Comparison of ENCODE assay signal across 8 cellular contexts in the genomic region with DNA sequence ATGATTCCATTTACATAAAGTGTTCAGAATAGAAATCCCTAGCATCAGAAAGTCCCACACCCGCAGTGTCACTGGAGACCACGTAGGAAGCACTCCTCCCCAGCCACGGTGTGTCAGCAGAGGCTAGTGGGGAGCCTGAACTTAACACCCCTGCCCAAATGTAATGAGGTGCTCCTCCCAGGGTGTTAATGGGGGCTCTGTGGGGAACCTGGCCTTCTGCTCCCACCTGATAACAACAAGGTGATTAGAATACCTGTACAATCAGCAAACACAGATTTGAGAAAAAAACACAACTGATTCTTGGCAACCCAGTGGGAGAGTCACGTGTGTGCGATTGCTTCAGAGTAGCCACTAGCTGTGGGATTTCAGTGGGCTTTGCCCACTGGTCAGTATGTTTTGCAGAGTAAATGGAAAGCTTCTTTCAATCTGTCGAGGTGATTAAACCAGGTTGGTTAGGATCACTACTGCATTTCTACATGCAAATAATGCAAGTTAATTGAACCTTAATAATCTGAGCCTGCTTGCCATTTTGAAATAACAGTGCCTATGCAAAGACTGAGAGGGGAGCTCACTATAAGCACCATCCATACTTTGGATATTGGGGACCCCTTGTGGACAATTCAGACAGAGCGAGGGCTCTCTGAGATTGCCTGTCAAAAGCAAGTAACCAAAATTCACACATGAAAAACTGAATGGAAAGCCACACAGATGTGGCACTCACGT. TPM values are rescaled to one million over a fixed set of nuclear protein-coding genes. Genes with fewer than 3 reads are reported as not detected.
DNase-seq lines count a peak whose midpoint lies in the region; ATAC-seq, FAIRE-seq and TF ChIP-seq lines count a peak whose summit lies in the region.

No MANE protein-coding gene starts in this region.

- ATAC-seq in HepG2 (peak; percentile 93), GM19397 (IDR thresholded peaks at IDR 0.05; ENCODE audit: unreplicated experiment) (no peak)

- TF ChIP-seq RAD21 in SK-N-SH (IDR thresholded peaks at IDR 0.05; ENCODE audit: low read length) (peak; percentile 98), HepG2 (CRISPR knock-in tag; IDR thresholded peaks at IDR 0.05) (peak; percentile 97)

- no peak overlapping the region for H3K4me3 ChIP-seq in SK-N-SH (ENCODE audit: low read depth in 2 of 2, low read length in 1 of 2)
- H3K4me3 ChIP-seq in HepG2 (replicated peaks in 1 of 3; ENCODE audit: insufficient read depth in 1 of 3, low read depth in 2 of 3, low read length in 3 of 3), result no peak overlapping the region
- no peak overlapping the region for H3K4me3 ChIP-seq in testis

- 0 out of 4 replicates have a peak, but pooled peaks of 1 of the 2 experiments have one; percentile 20 for TF ChIP-seq EP300 in SK-N-SH (IDR thresholded peaks at IDR 0.05; ENCODE audit: borderline replicate concordance in 1 of 2, low read depth in 1 of 2, low read length in 1 of 2)
- peak in 1 of 2 experiments; percentile 25; a peak in 1 of 4 replicates for TF ChIP-seq EP300 in HepG2 (IDR thresholded peaks at IDR 0.05; ENCODE audit: low read depth in 2 of 2, low read length in 2 of 2)
- 0 out of 2 replicates have a peak, but pooled peaks have one; percentile 8 for TF ChIP-seq EP300 in HepG2 (CRISPR knock-in tag; IDR thresholded peaks at IDR 0.05; ENCODE audit: borderline replicate concordance)

- H2AFZ ChIP-seq in SK-N-SH (ENCODE audit: low read depth), result no peak overlapping the region
- H2AFZ ChIP-seq in HepG2 (ENCODE audit: low read length), result no peak overlapping the region

- BruUV-seq in HepG2 (replicated peaks; lab: Mats Ljungman, UMichigan), result no TSS peak

- CTCF ChIA-PET in SK-N-SH (lab: Yijun Ruan, JAX), result interaction anchor here (0.5 to 4.4 kb wide), 59 partner anchors 8 to 346 kb away, joined by 3 to 131 read pairs (median 6); partner anchors contain the start of genes ABHD1, ATRAID, CAD and CGREF1
- CTCF ChIA-PET in HepG2 (lab: Yijun Ruan, JAX; ENCODE audit: low intra/inter-chr PET ratio, low total read pairs), result interaction anchor here (0.9 to 2.4 kb wide), 9 partner anchors 11 to 105 kb away, joined by 4 to 43 read pairs (median 5); partner anchors contain the start of genes KHK and PREB

- H3K9ac ChIP-seq in SK-N-SH (no peak overlapping the region), HepG2 (ENCODE audit: insufficient read depth, low read depth, low read length) (no peak overlapping the region)

- peak; percentile 33 for DNase-seq in activated CD8-positive, alpha-beta memory T cell treated with anti-CD3 and anti-CD28 coated beads, Interleukin-2, amount 50 U/mL, for 4 hours
- no peak for DNase-seq in activated CD8-positive, alpha-beta memory T cell treated with anti-CD3 and anti-CD28 coated beads for 24 hours
- DNase-seq in NCI-H1105 (lab: John Stamatoyannopoulos, UW), result peak; percentile 47
- peak; percentile 84 for DNase-seq in SK-N-SH
- peak; percentile 55 for DNase-seq in cerebellum (ENCODE audit: low spot score)
- DNase-seq in HepG2 (ENCODE audit: low spot score), result peak; percentile 87
- DNase-seq in testis, result peak; percentile 82

- H3K4me2 ChIP-seq in SK-N-SH (no peak overlapping the region), HepG2 (ENCODE audit: low read depth, low read length) (no peak overlapping the region)

- POLR2A ChIA-PET in SK-N-SH (lab: Yijun Ruan, JAX), result interaction anchor here (1.0 to 1.2 kb wide), 4 partner anchors 57 to 104 kb away, joined by 3 to 6 read pairs (median 4); partner anchors contain the start of genes KHK and PREB
- POLR2A ChIA-PET in HepG2 (lab: Yijun Ruan, JAX), result interaction anchor here (0.7 to 1.9 kb wide), 21 partner anchors 14 to 141 kb away, joined by 3 to 12 read pairs (median 4); partner anchors contain the start of genes ABHD1, ATRAID, KHK and PREB

- H3F3A ChIP-seq in SK-N-SH (replicated peaks; ENCODE audit: insufficient read depth), result no peaks in the 10 kb centered on the region

- TF ChIP-seq POLR2A in HepG2 (IDR thresholded peaks at IDR 0.05; ENCODE audit: insufficient read depth in 1 of 2, low read depth in 2 of 2, low read length in 2 of 2) (no peak), testis (IDR thresholded peaks at IDR 0.05) (no peak)

- peak; percentile 95 for TF ChIP-seq CTCF in SK-N-SH (IDR thresholded peaks at IDR 0.05)
- peak; percentile 93 for TF ChIP-seq CTCF in HepG2 (CRISPR knock-in tag; IDR thresholded peaks at IDR 0.05)
- peak; percentile 61 to 66 (median 66) for TF ChIP-seq CTCF in testis (IDR thresholded peaks at IDR 0.05)

- H3K27ac ChIP-seq in SK-N-SH (ENCODE audit: low read depth in 2 of 2, low read length in 1 of 2) (no peak overlapping the region), HepG2 (ENCODE audit: extremely low read length, insufficient read depth, low read length) (peak overlapping the region; percentile 7), testis (no peak overlapping the region)

- H3K4me1 ChIP-seq in SK-N-SH (ENCODE audit: control insufficient read depth in 1 of 2, insufficient read depth in 2 of 2, low read depth in 1 of 2, low read length in 1 of 2) (no peaks in the 10 kb centered on the region), HepG2 (ENCODE audit: insufficient read depth, low read length) (peaks cover 43% of the 10 kb centered on the region), testis (no peaks in the 10 kb centered on the region)

- H3K79me2 ChIP-seq in SK-N-SH (ENCODE audit: insufficient read depth) (no peaks in the 10 kb centered on the region), HepG2 (ENCODE audit: insufficient read depth, low read length) (no peaks in the 10 kb centered on the region)

- intact Hi-C loops in HepG2 (cut with micrococcal nuclease; ENCODE audit: unreplicated experiment), result loop anchor here (1.0 to 5.0 kb wide), 5 partner anchors 21 to 93 kb away; partner anchors contain the start of genes CGREF1 and PREB
- intact Hi-C loops in testis (cut with DNase I; ENCODE audit: low total_unique reads), result no loop called here

- H3K9me3 ChIP-seq in SK-N-SH (no peaks in the 10 kb centered on the region), HepG2 (ENCODE audit: low read length) (no peaks in the 10 kb centered on the region), testis (no peaks in the 10 kb centered on the region)

- H3K9me2 ChIP-seq in SK-N-SH, result no peaks in the 10 kb centered on the region

- 36% methylated on average over 8 of the region's 8 CpGs for WGBS in SK-N-SH (ENCODE audit: low lambda C conversion rate)
- 56% methylated on average over 8 of the region's 8 CpGs for WGBS in HepG2 (ENCODE audit: low lambda C conversion rate)
- WGBS in testis, 2 donors, result 55 to 61% methylated on average over 8 of the region's 8 CpGs

- H3K27me3 ChIP-seq in SK-N-SH (ENCODE audit: insufficient read depth), result no peaks in the 10 kb centered on the region
- no peaks in the 10 kb centered on the region for H3K27me3 ChIP-seq in HepG2 (ENCODE audit: control insufficient read depth in 1 of 2, insufficient read depth in 2 of 2, low read length in 2 of 2)
- no peaks in the 10 kb centered on the region for H3K27me3 ChIP-seq in testis

- in situ Hi-C loops in HepG2 (cut with HindIII; ENCODE audit: extremely low pct_ligation_motif_present, low pct_unique_long_range_greater_than_20kb), result no loop called here

- H4K20me1 ChIP-seq in SK-N-SH (ENCODE audit: insufficient read depth), result no peaks in the 10 kb centered on the region
- H4K20me1 ChIP-seq in HepG2 (ENCODE audit: insufficient read depth, low read length), result no peaks in the 10 kb centered on the region

- FAIRE-seq in HepG2 (lab: Jason Lieb, UNC), result peak; percentile 87

- H3K36me3 ChIP-seq in SK-N-SH (replicated peaks in 1 of 2; ENCODE audit: control insufficient read depth in 1 of 2, insufficient read depth in 2 of 2, low read length in 1 of 2), result no peaks in the 10 kb centered on the region
- H3K36me3 ChIP-seq in HepG2 (replicated peaks in 1 of 2; ENCODE audit: control insufficient read depth in 1 of 2, insufficient read depth in 2 of 2, low read length in 2 of 2), result no peaks in the 10 kb centered on the region
- no peaks in the 10 kb centered on the region for H3K36me3 ChIP-seq in testis (ENCODE audit: low read depth, missing control alignments)

RNA-seq across cellular contexts. Expression of gene ATRAID, which starts 20.6 kb away (rescaled TPM):
- polyA plus RNA-seq in SK-N-SH (2012; rRNA removed) (289 and 366 TPM in 2 replicates), HepG2 (2011; rRNA removed) (280 and 382 TPM in 2 replicates), testis (ENCODE audit: insufficient read depth, low read depth, low replicate concordance) (323 TPM)
- 252 and 306 TPM in 2 replicates for polyA plus RNA-seq in SK-N-SH (2012; cell fraction: cytosol; rRNA removed)
- polyA plus RNA-seq in SK-N-SH (2012; cell fraction: nucleus; rRNA removed), result 129 and 161 TPM in 2 replicates
- total RNA-seq in cerebellum (48.7 TPM), HepG2 (2016; rRNA removed; fragmentation: Illumina TruSeq; extraction: Trizol) (130 and 207 TPM in 2 replicates), testis (100 to 1,000 TPM; 263 to 295 TPM)
- total RNA-seq in HepG2 (2016; cell fraction: cytosol; rRNA removed; fragmentation: Illumina TruSeq; extraction: Trizol; ENCODE audit: low read depth), result 237 and 301 TPM in 2 replicates
- 124 and 208 TPM in 2 replicates for total RNA-seq in HepG2 (2016; cell fraction: insoluble cytoplasmic fraction; rRNA removed; fragmentation: Illumina TruSeq; extraction: Trizol)
- total RNA-seq in HepG2 (2016; cell fraction: membrane; rRNA removed; fragmentation: Illumina TruSeq; extraction: Trizol), result 240 and 276 TPM in 2 replicates
- total RNA-seq in HepG2 (2016; cell fraction: nucleus; rRNA removed; fragmentation: Illumina TruSeq; extraction: Trizol), result 132 and 154 TPM in 2 replicates
- 388 and 397 TPM in 2 replicates for polyA plus RNA-seq in HepG2 (2011; cell fraction: cytosol; rRNA removed)
- 165 and 172 TPM in 2 replicates for polyA plus RNA-seq in HepG2 (2011; cell fraction: nucleus; rRNA removed)
- polyA plus RNA-seq in HepG2 (2012), result 120 and 153 TPM in 2 replicates
- 273 and 357 TPM in 2 replicates for polyA plus RNA-seq in HepG2 (2016; cell fraction: cytosol; fragmentation: Illumina TruSeq; extraction: Trizol; ENCODE audit: low read depth)
- 125 and 139 TPM in 2 replicates for polyA plus RNA-seq in HepG2 (2016; cell fraction: insoluble cytoplasmic fraction; fragmentation: Illumina TruSeq; extraction: Trizol; ENCODE audit: low read depth)
- 241 and 285 TPM in 2 replicates for polyA plus RNA-seq in HepG2 (2016; cell fraction: membrane; fragmentation: Illumina TruSeq; extraction: Trizol; ENCODE audit: low read depth)
- polyA plus RNA-seq in HepG2 (2016; cell fraction: nucleus; fragmentation: Illumina TruSeq; extraction: Trizol; ENCODE audit: insufficient read depth, low read depth), result 232 and 249 TPM in 2 replicates
- polyA minus RNA-seq in HepG2 (2011; rRNA and poly(A)+ RNA removed; ENCODE audit: low replicate concordance), result 164 and 175 TPM in 2 replicates
- polyA minus RNA-seq in HepG2 (2011; cell fraction: cytosol; rRNA and poly(A)+ RNA removed), result 98.3 and 110 TPM in 2 replicates
- polyA minus RNA-seq in HepG2 (2011; cell fraction: nucleus; rRNA and poly(A)+ RNA removed), result 161 and 181 TPM in 2 replicates

RNA-seq across cellular contexts. Expression of gene SLC5A6, which starts 20.8 kb away (rescaled TPM):
- polyA plus RNA-seq in SK-N-SH (2012; rRNA removed), result 75.7 and 85.0 TPM in 2 replicates
- 29.5 and 43.5 TPM in 2 replicates for polyA plus RNA-seq in SK-N-SH (2012; cell fraction: cytosol; rRNA removed)
- polyA plus RNA-seq in SK-N-SH (2012; cell fraction: nucleus; rRNA removed), result 247 and 249 TPM in 2 replicates
- 16.6 TPM for total RNA-seq in cerebellum
- 73.9 and 135 TPM in 2 replicates for total RNA-seq in HepG2 (2016; rRNA removed; fragmentation: Illumina TruSeq; extraction: Trizol)
- 30.4 and 34.3 TPM in 2 replicates for total RNA-seq in HepG2 (2016; cell fraction: cytosol; rRNA removed; fragmentation: Illumina TruSeq; extraction: Trizol; ENCODE audit: low read depth)
- 73.5 and 136 TPM in 2 replicates for total RNA-seq in HepG2 (2016; cell fraction: insoluble cytoplasmic fraction; rRNA removed; fragmentation: Illumina TruSeq; extraction: Trizol)
- 79.1 and 85.5 TPM in 2 replicates for total RNA-seq in HepG2 (2016; cell fraction: membrane; rRNA removed; fragmentation: Illumina TruSeq; extraction: Trizol)
- total RNA-seq in HepG2 (2016; cell fraction: nucleus; rRNA removed; fragmentation: Illumina TruSeq; extraction: Trizol), result 134 and 158 TPM in 2 replicates
- 417 and 462 TPM in 2 replicates for polyA plus RNA-seq in HepG2 (2011; rRNA removed)
- 356 and 373 TPM in 2 replicates for polyA plus RNA-seq in HepG2 (2011; cell fraction: cytosol; rRNA removed)
- 1,568 and 1,774 TPM in 2 replicates for polyA plus RNA-seq in HepG2 (2011; cell fraction: nucleus; rRNA removed)
- 192 and 216 TPM in 2 replicates for polyA plus RNA-seq in HepG2 (2012)
- 27.4 and 30.4 TPM in 2 replicates for polyA plus RNA-seq in HepG2 (2016; cell fraction: cytosol; fragmentation: Illumina TruSeq; extraction: Trizol; ENCODE audit: low read depth)
- 63.2 and 70.8 TPM in 2 replicates for polyA plus RNA-seq in HepG2 (2016; cell fraction: insoluble cytoplasmic fraction; fragmentation: Illumina TruSeq; extraction: Trizol; ENCODE audit: low read depth)
- polyA plus RNA-seq in HepG2 (2016; cell fraction: membrane; fragmentation: Illumina TruSeq; extraction: Trizol; ENCODE audit: low read depth), result 56.1 and 58.9 TPM in 2 replicates
- polyA plus RNA-seq in HepG2 (2016; cell fraction: nucleus; fragmentation: Illumina TruSeq; extraction: Trizol; ENCODE audit: insufficient read depth, low read depth), result 255 and 265 TPM in 2 replicates
- polyA minus RNA-seq in HepG2 (2011; rRNA and poly(A)+ RNA removed; ENCODE audit: low replicate concordance), result 193 and 937 TPM in 2 replicates
- polyA minus RNA-seq in HepG2 (2011; cell fraction: cytosol; rRNA and poly(A)+ RNA removed), result 155 and 193 TPM in 2 replicates
- polyA minus RNA-seq in HepG2 (2011; cell fraction: nucleus; rRNA and poly(A)+ RNA removed), result 359 and 416 TPM in 2 replicates
- 10 to 100 TPM; 83.4 to 84.0 TPM for total RNA-seq in testis
- polyA plus RNA-seq in testis (ENCODE audit: insufficient read depth, low read depth, low replicate concordance), result 83.9 TPM

RNA-seq across cellular contexts. Expression of gene CAD, which starts 25.9 kb away (rescaled TPM):
- polyA plus RNA-seq in SK-N-SH (2012; rRNA removed) (29.3 and 47.6 TPM in 2 replicates), HepG2 (2011; rRNA removed) (37.0 and 43.1 TPM in 2 replicates), testis (ENCODE audit: insufficient read depth, low read depth, low replicate concordance) (40.0 TPM)
- 10.9 and 19.6 TPM in 2 replicates for polyA plus RNA-seq in SK-N-SH (2012; cell fraction: cytosol; rRNA removed)
- polyA plus RNA-seq in SK-N-SH (2012; cell fraction: nucleus; rRNA removed), result 120 and 198 TPM in 2 replicates
- total RNA-seq in cerebellum (23.7 TPM), HepG2 (2016; rRNA removed; fragmentation: Illumina TruSeq; extraction: Trizol) (21.5 and 21.7 TPM in 2 replicates), testis (10 to 100 TPM; 62.5 to 66.9 TPM)
- total RNA-seq in HepG2 (2016; cell fraction: cytosol; rRNA removed; fragmentation: Illumina TruSeq; extraction: Trizol; ENCODE audit: low read depth), result 10.8 and 11.1 TPM in 2 replicates
- 16.3 and 22.5 TPM in 2 replicates for total RNA-seq in HepG2 (2016; cell fraction: insoluble cytoplasmic fraction; rRNA removed; fragmentation: Illumina TruSeq; extraction: Trizol)
- total RNA-seq in HepG2 (2016; cell fraction: membrane; rRNA removed; fragmentation: Illumina TruSeq; extraction: Trizol), result 11.0 and 11.4 TPM in 2 replicates
- total RNA-seq in HepG2 (2016; cell fraction: nucleus; rRNA removed; fragmentation: Illumina TruSeq; extraction: Trizol), result 33.1 and 40.6 TPM in 2 replicates
- 15.7 and 25.3 TPM in 2 replicates for polyA plus RNA-seq in HepG2 (2011; cell fraction: cytosol; rRNA removed)
- polyA plus RNA-seq in HepG2 (2011; cell fraction: nucleus; rRNA removed), result 233 and 267 TPM in 2 replicates
- polyA plus RNA-seq in HepG2 (2012), result 31.5 and 37.5 TPM in 2 replicates
- 5.5 and 5.9 TPM in 2 replicates for polyA plus RNA-seq in HepG2 (2016; cell fraction: cytosol; fragmentation: Illumina TruSeq; extraction: Trizol; ENCODE audit: low read depth)
- polyA plus RNA-seq in HepG2 (2016; cell fraction: insoluble cytoplasmic fraction; fragmentation: Illumina TruSeq; extraction: Trizol; ENCODE audit: low read depth), result 19.5 and 31.5 TPM in 2 replicates
- 11.5 and 14.8 TPM in 2 replicates for polyA plus RNA-seq in HepG2 (2016; cell fraction: membrane; fragmentation: Illumina TruSeq; extraction: Trizol; ENCODE audit: low read depth)
- polyA plus RNA-seq in HepG2 (2016; cell fraction: nucleus; fragmentation: Illumina TruSeq; extraction: Trizol; ENCODE audit: insufficient read depth, low read depth), result 63.8 and 69.6 TPM in 2 replicates
- polyA minus RNA-seq in HepG2 (2011; rRNA and poly(A)+ RNA removed; ENCODE audit: low replicate concordance), result 159 and 251 TPM in 2 replicates
- polyA minus RNA-seq in HepG2 (2011; cell fraction: cytosol; rRNA and poly(A)+ RNA removed), result 44.5 and 51.3 TPM in 2 replicates
- 140 and 150 TPM in 2 replicates for polyA minus RNA-seq in HepG2 (2011; cell fraction: nucleus; rRNA and poly(A)+ RNA removed)

RNA-seq across cellular contexts. Expression of gene TCF23, which starts 42.5 kb away (rescaled TPM):
- polyA plus RNA-seq in SK-N-SH (2012; rRNA removed) (not detected in 2 replicates), HepG2 (2011; rRNA removed) (1.4 TPM in 2 replicates), testis (ENCODE audit: insufficient read depth, low read depth, low replicate concordance) (6.6 TPM)
- not detected in 2 replicates for polyA plus RNA-seq in SK-N-SH (2012; cell fraction: cytosol; rRNA removed)
- polyA plus RNA-seq in SK-N-SH (2012; cell fraction: nucleus; rRNA removed), result 0.01 TPM in 1 of 2 replicates, not detected in the other
- total RNA-seq in cerebellum (not detected), HepG2 (2016; rRNA removed; fragmentation: Illumina TruSeq; extraction: Trizol) (0.02 and 0.04 TPM in 2 replicates), testis (1 to 10 TPM; 5.5 to 6.7 TPM)
- not detected in 2 replicates for total RNA-seq in HepG2 (2016; cell fraction: cytosol; rRNA removed; fragmentation: Illumina TruSeq; extraction: Trizol; ENCODE audit: low read depth)
- total RNA-seq in HepG2 (2016; cell fraction: insoluble cytoplasmic fraction; rRNA removed; fragmentation: Illumina TruSeq; extraction: Trizol), result 0.15 TPM in 1 of 2 replicates, not detected in the other
- not detected in 2 replicates for total RNA-seq in HepG2 (2016; cell fraction: membrane; rRNA removed; fragmentation: Illumina TruSeq; extraction: Trizol)
- not detected in 2 replicates for total RNA-seq in HepG2 (2016; cell fraction: nucleus; rRNA removed; fragmentation: Illumina TruSeq; extraction: Trizol)
- 0.98 and 1.1 TPM in 2 replicates for polyA plus RNA-seq in HepG2 (2011; cell fraction: cytosol; rRNA removed)
- polyA plus RNA-seq in HepG2 (2011; cell fraction: nucleus; rRNA removed), result 1.7 and 2.0 TPM in 2 replicates
- polyA plus RNA-seq in HepG2 (2012), result 0.80 and 1.5 TPM in 2 replicates
- not detected in 2 replicates for polyA plus RNA-seq in HepG2 (2016; cell fraction: cytosol; fragmentation: Illumina TruSeq; extraction: Trizol; ENCODE audit: low read depth)
- polyA plus RNA-seq in HepG2 (2016; cell fraction: insoluble cytoplasmic fraction; fragmentation: Illumina TruSeq; extraction: Trizol; ENCODE audit: low read depth), result not detected in 2 replicates
- polyA plus RNA-seq in HepG2 (2016; cell fraction: membrane; fragmentation: Illumina TruSeq; extraction: Trizol; ENCODE audit: low read depth), result not detected in 2 replicates
- 0.12 TPM in 1 of 2 replicates, not detected in the other for polyA plus RNA-seq in HepG2 (2016; cell fraction: nucleus; fragmentation: Illumina TruSeq; extraction: Trizol; ENCODE audit: insufficient read depth, low read depth)
- 1.3 TPM in 1 of 2 replicates, not detected in the other for polyA minus RNA-seq in HepG2 (2011; rRNA and poly(A)+ RNA removed; ENCODE audit: low replicate concordance)
- 0.49 and 0.70 TPM in 2 replicates for polyA minus RNA-seq in HepG2 (2011; cell fraction: cytosol; rRNA and poly(A)+ RNA removed)
- polyA minus RNA-seq in HepG2 (2011; cell fraction: nucleus; rRNA and poly(A)+ RNA removed), result 0.52 and 0.62 TPM in 2 replicates

RNA-seq across cellular contexts. Expression of gene PRR30, which starts 52.1 kb away (rescaled TPM):
- polyA plus RNA-seq in SK-N-SH (2012; rRNA removed) (not detected in 2 replicates), HepG2 (2011; rRNA removed) (not detected in 2 replicates), testis (ENCODE audit: insufficient read depth, low read depth, low replicate concordance) (153 TPM)
- not detected in 2 replicates for polyA plus RNA-seq in SK-N-SH (2012; cell fraction: cytosol; rRNA removed)
- not detected in 2 replicates for polyA plus RNA-seq in SK-N-SH (2012; cell fraction: nucleus; rRNA removed)
- total RNA-seq in cerebellum (not detected), HepG2 (2016; rRNA removed; fragmentation: Illumina TruSeq; extraction: Trizol) (not detected in 2 replicates), testis (10 to 100 TPM; 12.8 to 55.4 TPM)
- not detected in 2 replicates for total RNA-seq in HepG2 (2016; cell fraction: cytosol; rRNA removed; fragmentation: Illumina TruSeq; extraction: Trizol; ENCODE audit: low read depth)
- total RNA-seq in HepG2 (2016; cell fraction: insoluble cytoplasmic fraction; rRNA removed; fragmentation: Illumina TruSeq; extraction: Trizol), result not detected in 2 replicates
- not detected in 2 replicates for total RNA-seq in HepG2 (2016; cell fraction: membrane; rRNA removed; fragmentation: Illumina TruSeq; extraction: Trizol)
- total RNA-seq in HepG2 (2016; cell fraction: nucleus; rRNA removed; fragmentation: Illumina TruSeq; extraction: Trizol), result not detected in 2 replicates
- not detected in 2 replicates for polyA plus RNA-seq in HepG2 (2011; cell fraction: cytosol; rRNA removed)
- polyA plus RNA-seq in HepG2 (2011; cell fraction: nucleus; rRNA removed), result not detected in 2 replicates
- polyA plus RNA-seq in HepG2 (2012), result not detected in 2 replicates
- polyA plus RNA-seq in HepG2 (2016; cell fraction: cytosol; fragmentation: Illumina TruSeq; extraction: Trizol; ENCODE audit: low read depth), result not detected in 2 replicates
- polyA plus RNA-seq in HepG2 (2016; cell fraction: insoluble cytoplasmic fraction; fragmentation: Illumina TruSeq; extraction: Trizol; ENCODE audit: low read depth), result not detected in 2 replicates
- polyA plus RNA-seq in HepG2 (2016; cell fraction: membrane; fragmentation: Illumina TruSeq; extraction: Trizol; ENCODE audit: low read depth), result not detected in 2 replicates
- polyA plus RNA-seq in HepG2 (2016; cell fraction: nucleus; fragmentation: Illumina TruSeq; extraction: Trizol; ENCODE audit: insufficient read depth, low read depth), result not detected in 2 replicates
- not detected in 2 replicates for polyA minus RNA-seq in HepG2 (2011; rRNA and poly(A)+ RNA removed; ENCODE audit: low replicate concordance)
- polyA minus RNA-seq in HepG2 (2011; cell fraction: cytosol; rRNA and poly(A)+ RNA removed), result not detected in 2 replicates
- not detected in 2 replicates for polyA minus RNA-seq in HepG2 (2011; cell fraction: nucleus; rRNA and poly(A)+ RNA removed)
